In the genomic region with DNA sequence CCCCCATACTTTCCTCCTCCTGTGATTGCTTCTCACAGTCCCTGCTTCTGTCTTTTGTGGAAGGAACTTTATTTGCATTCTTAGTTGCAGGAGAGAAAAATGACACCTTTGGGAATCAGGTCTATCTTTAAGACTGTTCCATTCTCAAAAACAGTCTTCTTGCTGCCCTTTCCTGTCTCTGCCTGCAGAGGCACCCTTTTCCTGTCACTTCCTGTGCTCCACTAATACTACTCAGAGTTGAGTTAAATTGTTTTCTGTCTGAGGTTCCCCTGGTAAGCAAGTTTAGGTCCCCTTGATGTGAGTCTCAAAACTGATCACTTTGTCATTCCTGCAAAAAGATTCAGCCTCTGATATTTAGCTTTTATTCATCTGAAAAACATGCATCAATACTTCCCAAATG, we compare ENCODE assay signal across 9 cellular contexts.
DNase-seq lines count a peak whose midpoint lies in the region; ATAC-seq, FAIRE-seq and TF ChIP-seq lines count a peak whose summit lies in the region.
"Had no signal": no experiment of that assay in that cellular context is flagged by ENCODE, and none has a peak within 500 bp of the region (broad histone marks: within the 10 kb centered on the region; RNA-seq: fewer than 3 reads in every experiment).

No MANE protein-coding gene starts in this region.

- H3K9me3 ChIP-seq in OCI-LY3 (ENCODE audit: insufficient read depth, low read length) (no peaks in the 10 kb centered on the region), pancreas (no peaks in the 10 kb centered on the region)

- H3K4me2 ChIP-seq in OCI-LY3 (ENCODE audit: low read length) = no peak overlapping the region

- no peak for FAIRE-seq in pancreas (lab: Jason Lieb, UNC)

- H3K27ac ChIP-seq in OCI-LY3 (ENCODE audit: low read length) = no peak overlapping the region
- H3K27ac ChIP-seq in pancreas = no peak overlapping the region

- H4K20me1 ChIP-seq in OCI-LY3 (ENCODE audit: insufficient read depth, low read length) = no peaks in the 10 kb centered on the region

- ATAC-seq in GM21786 (IDR thresholded peaks at IDR 0.05; ENCODE audit: unreplicated experiment) (peak; percentile 77), pancreas (no peak)

- DNase-seq in GM13977 (ENCODE audit: low spot score) (peak; percentile 9), myocyte (ENCODE audit: low read depth) (peak; percentile 10), cortex of kidney (lab: John Stamatoyannopoulos, UW) (no peak), NCI-H510A treated with DMSO at 0.1 percent for 48 hours (lab: John Stamatoyannopoulos, UW) (no peak), pancreas (no peak), A172 (ENCODE audit: low spot score) (no peak)
- DNase-seq: posterior cingulate gyrus had no signal

- no peaks in the 10 kb centered on the region for H3K27me3 ChIP-seq in OCI-LY3 (ENCODE audit: low read depth, low read length)
- no peaks in the 10 kb centered on the region for H3K27me3 ChIP-seq in pancreas

- H3K79me2 ChIP-seq in OCI-LY3 (ENCODE audit: low read length) = no peaks in the 10 kb centered on the region

- no peak overlapping the region for H3K9ac ChIP-seq in OCI-LY3 (ENCODE audit: low read length)

- H3K36me3 ChIP-seq in OCI-LY3 (replicated peaks; ENCODE audit: low read depth, low read length) (no peaks in the 10 kb centered on the region), pancreas (no peaks in the 10 kb centered on the region)

- H2AFZ ChIP-seq in OCI-LY3 (ENCODE audit: low read depth, low read length) = no peak overlapping the region

- H3K4me3 ChIP-seq in OCI-LY3 (ENCODE audit: low read length) (no peak overlapping the region), pancreas (no peak overlapping the region)

- TF ChIP-seq CTCF in GM13977 (IDR thresholded peaks at IDR 0.05; ENCODE audit: extremely low read depth, insufficient read depth, missing control alignments) = peak; percentile 59
- peak; percentile 53 for TF ChIP-seq CTCF in OCI-LY3 (IDR thresholded peaks at IDR 0.05; ENCODE audit: low read depth, low read length)
- TF ChIP-seq CTCF in pancreas (IDR thresholded peaks at IDR 0.05) = no peak

- in situ Hi-C loops in GM13977 (cut with MboI; ENCODE audit: low pct_unique_long_range_greater_than_20kb, low sequenced_read_pairs, unreplicated experiment) = no loop called here

- intact Hi-C loops in pancreas (cut with DNase I) = no loop called here

- H3K4me1 ChIP-seq in OCI-LY3 (ENCODE audit: low read length) (peaks cover 21% of the 10 kb centered on the region), pancreas (no peaks in the 10 kb centered on the region)

Comparison
In these comparisons a context has a peak if more than half of its experiments do, and no peak if none do; other contexts are left out.
1. DNase-seq: peak in GM13977 (single experiment) and myocyte (single experiment); none in cortex of kidney (single experiment), NCI-H510A treated with DMSO at 0.1 percent for 48 hours (single experiment), pancreas (0 of 6) and A172 (single experiment).
2. CTCF ChIP-seq: peak in GM13977 (single experiment) and OCI-LY3 (single experiment); none in pancreas (0 of 4).